13 cellular contexts compared by ENCODE assay signal in the genomic region with DNA sequence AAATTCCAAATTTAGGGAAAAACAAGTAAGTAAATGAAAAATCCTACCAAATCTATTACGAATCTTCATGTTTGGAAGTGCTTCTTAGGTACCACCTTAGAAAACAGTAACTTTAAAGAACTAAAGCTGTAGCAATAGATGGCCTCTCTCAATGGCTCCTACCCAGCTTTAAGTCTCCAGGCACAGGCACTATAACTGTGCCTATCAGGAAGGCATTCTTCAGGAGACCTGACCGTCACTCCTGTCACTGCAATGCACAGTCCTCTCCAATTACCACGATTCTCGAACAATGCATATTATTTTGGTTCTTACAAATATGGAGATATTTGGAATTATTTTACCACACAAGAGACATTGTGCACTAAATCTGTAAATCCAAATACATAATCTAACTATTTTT. TPM values are rescaled to one million over a fixed set of nuclear protein-coding genes. Genes with fewer than 3 reads are reported as not detected.
"Had no signal": no experiment of that assay in that cellular context is flagged by ENCODE, and none has a peak within 500 bp of the region (broad histone marks: within the 10 kb centered on the region; RNA-seq: fewer than 3 reads in every experiment).

No MANE protein-coding gene starts in this region.

- DNase-seq: activated CD4-positive, alpha-beta memory T cell treated with anti-CD3 and anti-CD28 coated beads, Interleukin-2, amount 10 ng/mL, durations not matched to agents 7 days and 5 days; activated CD4-positive, alpha-beta T cell treated with anti-CD3 and anti-CD28 coated beads for 36 hours; central memory CD4-positive, alpha-beta T cell; cortex of kidney; effector memory CD8-positive, alpha-beta T cell; immature natural killer cell; mesenchymal stem cell; small intestine; T1000; upper lobe of left lung; WERI-Rb-1 had no signal

- H3K9me3 ChIP-seq: ascending aorta, upper lobe of left lung had no signal

- H3K27ac ChIP-seq: epithelial cell of prostate, WERI-Rb-1 had no signal

- H3K27me3 ChIP-seq: ascending aorta, upper lobe of left lung had no signal

- H3K4me3 ChIP-seq: upper lobe of left lung had no signal

- ATAC-seq: activated CD4-positive, alpha-beta T cell treated with anti-CD3 and anti-CD28 coated beads for 36 hours; effector memory CD8-positive, alpha-beta T cell had no signal

- H3K36me3 ChIP-seq: WERI-Rb-1 had no signal

RNA-seq across cellular contexts. Expression of a gene that starts 12.9 kb away (rescaled TPM):
- total RNA-seq: activated CD4-positive, alpha-beta memory T cell treated with anti-CD3 and anti-CD28 coated beads, Interleukin-2, amount 10 ng/mL, durations not matched to agents 7 days and 5 days; activated CD4-positive, alpha-beta T cell treated with anti-CD3 and anti-CD28 coated beads for 36 hours had no signal
- polyA plus RNA-seq: immature natural killer cell had no signal
